ENCODE assay signal across 13 cellular contexts in genomic region chr22:48693377-48694135, GRCh38.
DNase-seq lines count a peak whose midpoint lies in the region; FAIRE-seq and TF ChIP-seq lines count a peak whose summit lies in the region.
"Had no signal": no experiment of that assay in that cellular context is flagged by ENCODE, and none has a peak within 500 bp of the region (broad histone marks: within the 10 kb centered on the region; RNA-seq: fewer than 3 reads in every experiment).

No MANE protein-coding gene starts in this region.

- no peak overlapping the region for H3K27ac ChIP-seq in BLaER1 treated with 17β-estradiol and CSF1 and Interleukin-3, amounts not matched to agents 10 nM and 100 nM
- H3K27ac ChIP-seq in H9 (ENCODE audit: insufficient read length, low read depth, low read length): no peak overlapping the region
- no peak overlapping the region for H3K27ac ChIP-seq in kidney (ENCODE audit: low read depth in 2 of 2, low read length in 2 of 2)
- no peak overlapping the region for H3K27ac ChIP-seq in neuronal stem cell (replicated peaks; ENCODE audit: low read length)
- H3K27ac ChIP-seq in A673 (ENCODE audit: low read depth, low read length, poor library complexity, severe bottlenecking): no peak overlapping the region
- H3K27ac ChIP-seq: A549 had no signal

- no peaks in the 10 kb centered on the region for H3K79me1 ChIP-seq in H9 (ENCODE audit: insufficient read depth, low read depth, low read length, poor library complexity, severe bottlenecking)
- peaks cover 9% of the 10 kb centered on the region for H3K79me1 ChIP-seq in neuronal stem cell (ENCODE audit: low read depth, low read length)

- FAIRE-seq in kidney (lab: Jason Lieb, UNC): no peak
- FAIRE-seq: A549, HTR-8/SVneo had no signal

- peak overlapping the region in 1 of 2 experiments; percentile 39; a peak in 1 of 5 replicates for H3K4me3 Mint-ChIP-seq in H9
- H3K4me3 Mint-ChIP-seq in activated naive CD4-positive, alpha-beta T cell treated with anti-CD3 and anti-CD28 coated beads, Interleukin-2, amount 10 ng/mL, durations not matched to agents 7 days and 5 days: no peak overlapping the region
- H3K4me3 Mint-ChIP-seq: CD8-positive, alpha-beta memory T cell had no signal

- no peak overlapping the region for H2BK20ac ChIP-seq in H9 (ENCODE audit: low read depth, low read length, poor library complexity, severe bottlenecking)

- peaks cover 0 to 52% (median 0%) of the 10 kb centered on the region in 11 experiments; a peak in 3 of 22 replicates for H4K20me1 ChIP-seq in BLaER1 treated with 17β-estradiol and CSF1 and Interleukin-3, amounts not matched to agents 10 nM and 100 nM
- H4K20me1 ChIP-seq in H9 (ENCODE audit: control insufficient read depth, insufficient read depth, insufficient read length): no peaks in the 10 kb centered on the region

- no peak for DNase-seq in H9
- peak; percentile 51 for DNase-seq in kidney
- DNase-seq in neuronal stem cell (ENCODE audit: low spot score): no peak
- no peak for DNase-seq in activated naive CD4-positive, alpha-beta T cell treated with anti-CD3 and anti-CD28 coated beads, Interleukin-2, amount 10 ng/mL, durations not matched to agents 7 days and 5 days
- no peak for DNase-seq in 8988T
- no peak for DNase-seq in A673 (ENCODE audit: low spot score)
- DNase-seq: Caco-2; CD8-positive, alpha-beta memory T cell; DND-41; GF-D8 had no signal

- H3K27ac Mint-ChIP-seq in H9: peak overlapping the region in 2 of 3 experiments; percentile 76 to 85; a peak in 4 of 7 replicates
- H3K27ac Mint-ChIP-seq in activated naive CD4-positive, alpha-beta T cell treated with anti-CD3 and anti-CD28 coated beads, Interleukin-2, amount 10 ng/mL, durations not matched to agents 7 days and 5 days: no peak overlapping the region
- H3K27ac Mint-ChIP-seq: CD8-positive, alpha-beta memory T cell had no signal

- no peaks in the 10 kb centered on the region for H3K9me3 ChIP-seq in BLaER1 treated with 17β-estradiol and CSF1 and Interleukin-3, amounts not matched to agents 10 nM and 100 nM (replicated peaks in 1 of 11)
- no peaks in the 10 kb centered on the region for H3K9me3 ChIP-seq in H9 (ENCODE audit: control insufficient read depth, low read depth, low read length)
- no peaks in the 10 kb centered on the region for H3K9me3 ChIP-seq in kidney (ENCODE audit: control insufficient read depth in 1 of 2, low read length in 2 of 2)
- H3K9me3 ChIP-seq in neuronal stem cell (replicated peaks in 1 of 2; ENCODE audit: control insufficient read depth in 2 of 2, insufficient read depth in 1 of 2, low read depth in 1 of 2, low read length in 2 of 2): peaks cover 0 to 2% of the 10 kb centered on the region in 2 donors
- H3K9me3 ChIP-seq in A673 (ENCODE audit: low read depth, low read length, poor library complexity, severe bottlenecking): no peaks in the 10 kb centered on the region
- H3K9me3 ChIP-seq: A549, Caco-2 had no signal

- H3T11ph ChIP-seq in H9 (ENCODE audit: low read length): no peak overlapping the region

- H3K36me3 Mint-ChIP-seq in H9 (ENCODE audit: insufficient read depth in 1 of 3, low read depth in 3 of 3): no peaks in the 10 kb centered on the region
- no peaks in the 10 kb centered on the region for H3K36me3 Mint-ChIP-seq in activated naive CD4-positive, alpha-beta T cell treated with anti-CD3 and anti-CD28 coated beads, Interleukin-2, amount 10 ng/mL, durations not matched to agents 7 days and 5 days
- H3K36me3 Mint-ChIP-seq: CD8-positive, alpha-beta memory T cell had no signal

- H4K8ac ChIP-seq in H9 (replicated peaks; ENCODE audit: insufficient read length, low read depth, low read length) (no peak overlapping the region), neuronal stem cell (ENCODE audit: low read depth, low read length) (no peak overlapping the region)

- H2BK120ac ChIP-seq in H9 (ENCODE audit: low read depth, low read length, poor library complexity, severe bottlenecking): no peak overlapping the region
- no peak overlapping the region for H2BK120ac ChIP-seq in neuronal stem cell (ENCODE audit: low read depth, low read length)

- no peak for TF ChIP-seq CTCF in H9 (conservative IDR thresholded peaks at IDR 0.05)
- no peak for TF ChIP-seq CTCF in kidney (IDR thresholded peaks at IDR 0.05; ENCODE audit: borderline replicate concordance, extremely low read depth, insufficient read depth)
- TF ChIP-seq CTCF in A673 (conservative IDR thresholded peaks at IDR 0.05; ENCODE audit: low read depth, low read length): no peak

- H3K23me2 ChIP-seq in H9 (ENCODE audit: insufficient read length, low read depth, low read length, poor library complexity, severe bottlenecking): peaks cover 3% of the 10 kb centered on the region

- no CpG with 5 or more reads among the region's 26 CpGs for WGBS in H9 (ENCODE audit: extremely low coverage, insufficient read length, low lambda C conversion rate)
- no CpG with 5 or more reads among the region's 26 CpGs for WGBS in neuronal stem cell (ENCODE audit: extremely low coverage in 2 of 2, insufficient read length in 2 of 2, insufficient replicate concordance in 1 of 2), 2 donors

- H3K14ac ChIP-seq in H9 (ENCODE audit: insufficient read depth, low read length): no peak overlapping the region; the same call in 1 of the 2 replicates
- no peak overlapping the region for H3K14ac ChIP-seq in neuronal stem cell (ENCODE audit: low read length)

- no peak overlapping the region for H2AFZ ChIP-seq in H9 (ENCODE audit: low read length)
- H2AFZ ChIP-seq in neuronal stem cell (ENCODE audit: low read length): no peak overlapping the region

- H2BK5ac ChIP-seq in H9 (ENCODE audit: insufficient read length, low read length) (no peak overlapping the region), neuronal stem cell (ENCODE audit: low read length) (no peak overlapping the region)

- H3K56ac ChIP-seq in H9 (ENCODE audit: insufficient read length, low read depth, low read length): no peak overlapping the region

- no peaks in the 10 kb centered on the region for H3K36me3 ChIP-seq in BLaER1 treated with 17β-estradiol and CSF1 and Interleukin-3, amounts not matched to agents 10 nM and 100 nM
- H3K36me3 ChIP-seq in kidney (ENCODE audit: control insufficient read depth in 1 of 2, insufficient read depth in 2 of 2, low read length in 2 of 2): no peaks in the 10 kb centered on the region
- peaks cover 0 to 2% of the 10 kb centered on the region in 2 donors for H3K36me3 ChIP-seq in neuronal stem cell (replicated peaks in 1 of 2; ENCODE audit: control insufficient read depth in 2 of 2, insufficient read depth in 2 of 2, low read length in 2 of 2)
- no peaks in the 10 kb centered on the region for H3K36me3 ChIP-seq in A673 (ENCODE audit: insufficient read depth, low read length, poor library complexity, severe bottlenecking)

- POLR2A ChIA-PET in A673 (lab: Charles Lee; ENCODE audit: low non-redundant PET): no interaction called here

- H3K4me3 ChIP-seq in BLaER1 treated with 17β-estradiol and CSF1 and Interleukin-3, amounts not matched to agents 10 nM and 100 nM: no peak overlapping the region
- no peak overlapping the region for H3K4me3 ChIP-seq in kidney (ENCODE audit: low read length in 2 of 2)
- H3K4me3 ChIP-seq in neuronal stem cell (ENCODE audit: low read length in 2 of 2): no peak overlapping the region
- H3K4me3 ChIP-seq in A673 (ENCODE audit: low read depth, low read length, poor library complexity, severe bottlenecking): no peak overlapping the region
- H3K4me3 ChIP-seq: A549 had no signal

- H3K4me1 Mint-ChIP-seq in H9: no peaks in the 10 kb centered on the region
- no peaks in the 10 kb centered on the region for H3K4me1 Mint-ChIP-seq in activated naive CD4-positive, alpha-beta T cell treated with anti-CD3 and anti-CD28 coated beads, Interleukin-2, amount 10 ng/mL, durations not matched to agents 7 days and 5 days
- H3K4me1 Mint-ChIP-seq: CD8-positive, alpha-beta memory T cell had no signal

- no peak overlapping the region for H3K18ac ChIP-seq in H9 (ENCODE audit: insufficient read length, low read depth, low read length)
- H3K18ac ChIP-seq in neuronal stem cell (ENCODE audit: low read length): peak overlapping the region; percentile 13

- H3K27me3 ChIP-seq in BLaER1 treated with 17β-estradiol and CSF1 and Interleukin-3, amounts not matched to agents 10 nM and 100 nM: no peaks in the 10 kb centered on the region
- H3K27me3 ChIP-seq in H9 (ENCODE audit: insufficient read depth, low read length) (no peaks in the 10 kb centered on the region), neuronal stem cell (ENCODE audit: control insufficient read depth in 3 of 3, insufficient read depth in 3 of 3, low read depth in 1 of 3, low read length in 3 of 3) (no peaks in the 10 kb centered on the region), A673 (replicated peaks; ENCODE audit: insufficient read depth, low read depth, low read length, poor library complexity) (no peaks in the 10 kb centered on the region)

- H2AK5ac ChIP-seq in H9 (ENCODE audit: insufficient read length, low read length) (no peak overlapping the region), neuronal stem cell (ENCODE audit: low read depth, low read length) (peak overlapping the region; percentile 64)

- no peak overlapping the region for H3K23ac ChIP-seq in H9 (ENCODE audit: insufficient read length, low read depth, low read length)
- H3K23ac ChIP-seq in neuronal stem cell (ENCODE audit: low read depth, low read length, poor library complexity): no peak overlapping the region

- peak overlapping the region in 6 of 11 experiments; percentile 4 to 30 (median 24); a peak in 4 of 22 replicates for H3K4me2 ChIP-seq in BLaER1 treated with 17β-estradiol and CSF1 and Interleukin-3, amounts not matched to agents 10 nM and 100 nM
- H3K4me2 ChIP-seq in H9 (ENCODE audit: insufficient read depth, insufficient read length, low read length): no peak overlapping the region
- H3K4me2 ChIP-seq in neuronal stem cell (ENCODE audit: insufficient read depth, low read length, poor library complexity, severe bottlenecking): no peak overlapping the region
- H3K4me2 ChIP-seq: A549 had no signal

- no peak overlapping the region for H4K5ac ChIP-seq in H9 (ENCODE audit: insufficient read length, low read depth, low read length)

- H4K91ac ChIP-seq in H9 (ENCODE audit: insufficient read length, low read depth, low read length): no peak overlapping the region
- no peak overlapping the region for H4K91ac ChIP-seq in neuronal stem cell (ENCODE audit: low read depth, low read length, poor library complexity)

- H3K9ac ChIP-seq in BLaER1 treated with 17β-estradiol and CSF1 and Interleukin-3, amounts not matched to agents 10 nM and 100 nM: no peak overlapping the region
- H3K9ac ChIP-seq in H9 (ENCODE audit: extremely low read depth, insufficient read length, low read length) (no peak overlapping the region), kidney (ENCODE audit: low read length in 2 of 2) (no peak overlapping the region), neuronal stem cell (ENCODE audit: low read depth, low read length, poor library complexity) (no peak overlapping the region)

- no peak overlapping the region for H2BK15ac ChIP-seq in H9 (ENCODE audit: low read depth, low read length)
- no peak overlapping the region for H2BK15ac ChIP-seq in neuronal stem cell (ENCODE audit: low read length)

- CTCF ChIA-PET in activated naive CD4-positive, alpha-beta T cell treated with anti-CD3 and anti-CD28 coated beads, Interleukin-2, amount 10 ng/mL, durations not matched to agents 7 days and 5 days (lab: Charles Lee): no interaction called here
- CTCF ChIA-PET in A673 (lab: Charles Lee): no interaction called here

- BruUV-seq in A673 (replicated peaks; lab: Mats Ljungman, UMichigan): no TSS peak

- no peaks in the 10 kb centered on the region for H3K27me3 Mint-ChIP-seq in H9 (ENCODE audit: low read depth)
- H3K27me3 Mint-ChIP-seq in activated naive CD4-positive, alpha-beta T cell treated with anti-CD3 and anti-CD28 coated beads, Interleukin-2, amount 10 ng/mL, durations not matched to agents 7 days and 5 days: no peaks in the 10 kb centered on the region

- H2BK12ac ChIP-seq in H9 (ENCODE audit: insufficient read length, low read depth, low read length) (no peak overlapping the region), neuronal stem cell (ENCODE audit: low read length) (no peak overlapping the region)

- H3K4ac ChIP-seq in H9 (ENCODE audit: low read depth, low read length) (no peak overlapping the region), neuronal stem cell (ENCODE audit: low read length) (no peak overlapping the region)

- H3K79me2 ChIP-seq in H9 (ENCODE audit: insufficient read depth, low read length): no peaks in the 10 kb centered on the region

- intact Hi-C loops in kidney (cut with DNase I): no loop called here
- intact Hi-C loops in A673 (cut with micrococcal nuclease; ENCODE audit: unreplicated experiment): no loop called here

- H3K9me3 Mint-ChIP-seq in H9: no peaks in the 10 kb centered on the region; a peak in 1 of 5 replicates
- no peaks in the 10 kb centered on the region for H3K9me3 Mint-ChIP-seq in activated naive CD4-positive, alpha-beta T cell treated with anti-CD3 and anti-CD28 coated beads, Interleukin-2, amount 10 ng/mL, durations not matched to agents 7 days and 5 days
- H3K9me3 Mint-ChIP-seq: CD8-positive, alpha-beta memory T cell had no signal

- H3K4me1 ChIP-seq in BLaER1 treated with 17β-estradiol and CSF1 and Interleukin-3, amounts not matched to agents 10 nM and 100 nM: peaks cover 0 to 21% (median 7%) of the 10 kb centered on the region in 10 experiments; a peak in 10 of 20 replicates
- H3K4me1 ChIP-seq in H9 (ENCODE audit: insufficient read depth, low read length) (no peaks in the 10 kb centered on the region), kidney (ENCODE audit: control insufficient read depth in 1 of 2, insufficient read depth in 1 of 2, low read depth in 1 of 2, low read length in 2 of 2) (no peaks in the 10 kb centered on the region), neuronal stem cell (ENCODE audit: control insufficient read depth in 2 of 2, insufficient read depth in 1 of 2, low read depth in 1 of 2, low read length in 2 of 2) (peaks cover 0 to 2% of the 10 kb centered on the region in 2 donors), A673 (ENCODE audit: insufficient read depth, low read length, poor library complexity, severe bottlenecking) (peaks cover under 1% of the 10 kb centered on the region)
- H3K4me1 ChIP-seq: A549, Caco-2 had no signal

Comparison
In these comparisons a context has a peak if more than half of its experiments do, and no peak if none do; other contexts are left out.
1. H3K4me2 ChIP-seq: peak in BLaER1 treated with 17β-estradiol and CSF1 and Interleukin-3, amounts not matched to agents 10 nM and 100 nM (6 of 11); none in H9 (single experiment) and neuronal stem cell (single experiment).